Comparison of ENCODE assay signal across 1 cellular context in genomic region chr17:3893003-3893719, GRCh38.
TF ChIP-seq lines count a peak whose summit lies in the region.

CAMKK1 (minus strand) TSS chr17:3893053; CDS start chr17:3885687, 7,366 bp downstream.

TF ChIP-seq in K562, 482 proteins besides CTCF, POLR2A, EP300 and RAD21 (continued from another document):
- TF ChIP-seq, protein P1, sequence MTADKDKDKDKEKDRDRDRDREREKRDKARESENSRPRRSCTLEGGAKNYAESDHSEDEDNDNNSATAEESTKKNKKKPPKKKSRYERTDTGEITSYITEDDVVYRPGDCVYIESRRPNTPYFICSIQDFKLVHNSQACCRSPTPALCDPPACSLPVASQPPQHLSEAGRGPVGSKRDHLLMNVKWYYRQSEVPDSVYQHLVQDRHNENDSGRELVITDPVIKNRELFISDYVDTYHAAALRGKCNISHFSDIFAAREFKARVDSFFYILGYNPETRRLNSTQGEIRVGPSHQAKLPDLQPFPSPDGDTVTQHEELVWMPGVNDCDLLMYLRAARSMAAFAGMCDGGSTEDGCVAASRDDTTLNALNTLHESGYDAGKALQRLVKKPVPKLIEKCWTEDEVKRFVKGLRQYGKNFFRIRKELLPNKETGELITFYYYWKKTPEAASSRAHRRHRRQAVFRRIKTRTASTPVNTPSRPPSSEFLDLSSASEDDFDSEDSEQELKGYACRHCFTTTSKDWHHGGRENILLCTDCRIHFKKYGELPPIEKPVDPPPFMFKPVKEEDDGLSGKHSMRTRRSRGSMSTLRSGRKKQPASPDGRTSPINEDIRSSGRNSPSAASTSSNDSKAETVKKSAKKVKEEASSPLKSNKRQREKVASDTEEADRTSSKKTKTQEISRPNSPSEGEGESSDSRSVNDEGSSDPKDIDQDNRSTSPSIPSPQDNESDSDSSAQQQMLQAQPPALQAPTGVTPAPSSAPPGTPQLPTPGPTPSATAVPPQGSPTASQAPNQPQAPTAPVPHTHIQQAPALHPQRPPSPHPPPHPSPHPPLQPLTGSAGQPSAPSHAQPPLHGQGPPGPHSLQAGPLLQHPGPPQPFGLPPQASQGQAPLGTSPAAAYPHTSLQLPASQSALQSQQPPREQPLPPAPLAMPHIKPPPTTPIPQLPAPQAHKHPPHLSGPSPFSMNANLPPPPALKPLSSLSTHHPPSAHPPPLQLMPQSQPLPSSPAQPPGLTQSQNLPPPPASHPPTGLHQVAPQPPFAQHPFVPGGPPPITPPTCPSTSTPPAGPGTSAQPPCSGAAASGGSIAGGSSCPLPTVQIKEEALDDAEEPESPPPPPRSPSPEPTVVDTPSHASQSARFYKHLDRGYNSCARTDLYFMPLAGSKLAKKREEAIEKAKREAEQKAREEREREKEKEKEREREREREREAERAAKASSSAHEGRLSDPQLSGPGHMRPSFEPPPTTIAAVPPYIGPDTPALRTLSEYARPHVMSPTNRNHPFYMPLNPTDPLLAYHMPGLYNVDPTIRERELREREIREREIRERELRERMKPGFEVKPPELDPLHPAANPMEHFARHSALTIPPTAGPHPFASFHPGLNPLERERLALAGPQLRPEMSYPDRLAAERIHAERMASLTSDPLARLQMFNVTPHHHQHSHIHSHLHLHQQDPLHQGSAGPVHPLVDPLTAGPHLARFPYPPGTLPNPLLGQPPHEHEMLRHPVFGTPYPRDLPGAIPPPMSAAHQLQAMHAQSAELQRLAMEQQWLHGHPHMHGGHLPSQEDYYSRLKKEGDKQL (CRISPR knock-in tag; IDR thresholded peaks at IDR 0.05; ENCODE audit: borderline replicate concordance): no peak
- TF ChIP-seq KLF13 (tag; IDR thresholded peaks at IDR 0.05; ENCODE audit: borderline replicate concordance, low read depth): peak; percentile 66; the same call in 1 of the 2 replicates
- peak; percentile 84 for TF ChIP-seq CTBP1 (IDR thresholded peaks at IDR 0.05; ENCODE audit: borderline replicate concordance)
- TF ChIP-seq SMC3 (conservative IDR thresholded peaks at IDR 0.05; ENCODE audit: insufficient read depth, low read depth, low read length): no peak
- TF ChIP-seq C11orf30 (IDR thresholded peaks at IDR 0.05; ENCODE audit: low read depth): no peak
- peak; percentile 63 for TF ChIP-seq HMGN3 (IDR thresholded peaks at IDR 0.05; ENCODE audit: borderline replicate concordance, extremely low read depth, insufficient read length, low read depth, low read length)
- TF ChIP-seq HCFC1 (IDR thresholded peaks at IDR 0.05; ENCODE audit: low read depth, low read length): 0 out of 2 replicates have a peak, but pooled peaks have one; percentile 6
- 0 out of 2 replicates have a peak, but pooled peaks have one; percentile 34 for TF ChIP-seq ZBTB17 (CRISPR knock-in tag; IDR thresholded peaks at IDR 0.05)
- peak; percentile 71; the same call in 1 of the 2 replicates for TF ChIP-seq ZBTB7A (IDR thresholded peaks at IDR 0.05; ENCODE audit: borderline replicate concordance, control insufficient read depth, low read depth, low read length)
- no peak for TF ChIP-seq SRSF1 (IDR thresholded peaks at IDR 0.05; ENCODE audit: low read depth, low read length)
- no peak for TF ChIP-seq TAF9B (IDR thresholded peaks at IDR 0.05; ENCODE audit: partially characterized antibody)
- 0 out of 2 replicates have a peak, but pooled peaks have one; percentile 17 for TF ChIP-seq MYC (IDR thresholded peaks at IDR 0.05; ENCODE audit: low read depth, low read length)
- TF ChIP-seq MYC (CRISPR knock-in tag; IDR thresholded peaks at IDR 0.05; ENCODE audit: borderline replicate concordance, low read depth): no peak
- no peak for TF ChIP-seq FOXK1 (CRISPR knock-in tag; IDR thresholded peaks at IDR 0.05; ENCODE audit: borderline replicate concordance)
- peak; percentile 55; the same call in 1 of the 2 replicates for TF ChIP-seq RB1 (IDR thresholded peaks at IDR 0.05; ENCODE audit: low read depth)
- no peak for TF ChIP-seq GTF2E2 (tag; IDR thresholded peaks at IDR 0.05)
- no peak for TF ChIP-seq SMAD1 (IDR thresholded peaks at IDR 0.05; ENCODE audit: low read depth, low read length, partially characterized antibody)
- TF ChIP-seq, protein P2, sequence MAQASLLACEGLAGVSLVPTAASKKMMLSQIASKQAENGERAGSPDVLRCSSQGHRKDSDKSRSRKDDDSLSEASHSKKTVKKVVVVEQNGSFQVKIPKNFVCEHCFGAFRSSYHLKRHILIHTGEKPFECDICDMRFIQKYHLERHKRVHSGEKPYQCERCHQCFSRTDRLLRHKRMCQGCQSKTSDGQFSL (CRISPR knock-in tag; IDR thresholded peaks at IDR 0.05): 0 out of 2 replicates have a peak, but pooled peaks have one; percentile 10
- TF ChIP-seq, protein P2 (tag; IDR thresholded peaks at IDR 0.05): no peak
- TF ChIP-seq MNT (conservative IDR thresholded peaks at IDR 0.05): peak in 1 of 2 experiments; percentile 62; a peak in 3 of 4 replicates
- no peak for TF ChIP-seq ZNF24 (IDR thresholded peaks at IDR 0.05)
- TF ChIP-seq RNF2 (IDR thresholded peaks at IDR 0.05): no peak
- TF ChIP-seq PYGO2 (tag; IDR thresholded peaks at IDR 0.05): no peak
- TF ChIP-seq BCOR (IDR thresholded peaks at IDR 0.05): no peak
- no peak for TF ChIP-seq MIER1 (IDR thresholded peaks at IDR 0.05; ENCODE audit: low read depth)
- no peak for TF ChIP-seq ZBTB33 (CRISPR knock-in tag; IDR thresholded peaks at IDR 0.05)
- peak; percentile 48 for TF ChIP-seq EGR1 (conservative IDR thresholded peaks at IDR 0.05)
- no peak for TF ChIP-seq TCF15 (CRISPR knock-in tag; IDR thresholded peaks at IDR 0.05)
- peak; percentile 70 for TF ChIP-seq RBFOX2 (IDR thresholded peaks at IDR 0.05; ENCODE audit: low read depth, low read length)
